ENCODE assay signal across 26 cellular contexts in the genomic region with DNA sequence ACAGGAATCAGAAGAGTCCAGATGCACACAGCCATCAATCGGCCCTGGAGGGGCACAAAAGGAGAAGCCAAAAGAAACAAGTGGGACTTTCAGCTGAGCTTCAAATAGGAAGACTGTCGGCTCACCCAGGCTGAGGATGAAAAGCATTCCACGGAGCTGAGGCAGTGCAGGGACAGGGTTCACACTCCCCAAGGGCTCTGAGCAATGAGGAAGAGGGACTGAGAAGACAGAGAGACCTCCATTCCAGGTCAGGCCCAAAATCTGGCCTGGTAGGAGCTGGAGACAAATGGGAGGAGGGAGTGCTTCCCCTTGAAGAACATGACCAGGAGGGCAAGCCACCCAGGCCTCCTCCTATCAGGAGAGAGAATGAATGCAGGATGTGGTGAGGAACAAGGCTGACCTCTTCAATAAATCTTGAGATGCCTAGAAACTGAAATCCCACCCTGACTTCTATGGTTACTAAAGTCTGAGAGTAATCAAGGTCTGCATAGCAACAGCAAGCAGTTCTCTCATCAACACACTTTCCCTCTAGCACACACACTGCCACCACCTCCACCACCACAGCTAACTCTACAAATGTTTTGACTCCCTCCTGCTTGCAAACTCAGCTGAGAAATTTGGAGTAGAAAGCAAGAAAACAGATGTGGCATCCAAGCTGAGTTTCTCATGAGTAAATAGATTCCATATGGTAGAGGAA.
DNase-seq lines count a peak whose midpoint lies in the region; TF ChIP-seq lines count a peak whose summit lies in the region.
"Had no signal": no experiment of that assay in that cellular context is flagged by ENCODE, and none has a peak within 500 bp of the region (broad histone marks: within the 10 kb centered on the region; RNA-seq: fewer than 3 reads in every experiment).

No MANE protein-coding gene starts in this region.

- peaks cover 2% of the 10 kb centered on the region for H3K4me1 ChIP-seq in mesenchymal stem cell (ENCODE audit: control insufficient read depth, insufficient read depth, low read depth, low read length)
- H3K4me1 ChIP-seq: gastroesophageal sphincter, upper lobe of right lung had no signal

- WGBS in mesenchymal stem cell = 49% methylated on average over 3 of the region's 3 CpGs

- H2AFZ ChIP-seq in mesenchymal stem cell (ENCODE audit: low read depth, low read length) = no peak overlapping the region

- H3K27ac Mint-ChIP-seq in chondrocyte (ENCODE audit: unreplicated experiment) = peak overlapping the region; percentile 69

- H3K23ac ChIP-seq in mesenchymal stem cell (ENCODE audit: low read length in 2 of 2) = no peak overlapping the region

- H3K14ac ChIP-seq in mesenchymal stem cell (ENCODE audit: low read length in 2 of 2) = peak overlapping the region in 1 of 2 experiments; percentile 37

- H3K4me1 Mint-ChIP-seq in chondrocyte (ENCODE audit: low read depth) = peaks cover 30% of the 10 kb centered on the region

- H2BK120ac ChIP-seq in mesenchymal stem cell (ENCODE audit: low read depth, low read length) = no peak overlapping the region

- H4K91ac ChIP-seq in mesenchymal stem cell (ENCODE audit: low read length) = no peak overlapping the region

- no peaks in the 10 kb centered on the region for H3K36me3 Mint-ChIP-seq in chondrocyte (ENCODE audit: low read depth)

- DNase-seq in AG04449 (ENCODE audit: low read depth, low spot score) = peak; percentile 76
- DNase-seq in GM03348 (ENCODE audit: low spot score) = peak; percentile 68
- DNase-seq in chondrocyte (ENCODE audit: low spot score) = no peak
- peak; percentile 73 for DNase-seq in mesenchymal stem cell
- no peak for DNase-seq in Kasumi-1 (lab: John Stamatoyannopoulos, UW)
- DNase-seq in NOMO-1 treated with dmso at 0.1 percent for 144 hours (lab: John Stamatoyannopoulos, UW; ENCODE audit: unreplicated experiment) = no peak
- no peak for DNase-seq in LoVo (ENCODE audit: low spot score)
- no peak for DNase-seq in activated CD4-positive, alpha-beta T cell treated with anti-CD3 and anti-CD28 coated beads, Interleukin-2, amount 50 U/mL, for 4 hours
- DNase-seq: 8988T; activated CD4-positive, CD25-positive, alpha-beta regulatory T cell treated with anti-CD3 and anti-CD28 coated beads, Interleukin-2, amount 50 U/mL, for 72 hours; activated naive CD4-positive, alpha-beta T cell treated with Interleukin-2 at 50 U/mL for 16 hours; activated T-cell treated with anti-CD3 and anti-CD28 coated beads, Interleukin-2, amount 50 U/mL, for 1 hour; central memory CD4-positive, alpha-beta T cell; mammary epithelial cell; NCI-H1092; NCI-H187 treated with DMSO at 0.1 percent for 48 hours; NCI-H226; NCI-H774; PC-3; right cardiac atrium; SHP77; stimulated activated CD4-positive, alpha-beta T cell treated with anti-CD3 and anti-CD28 coated beads, Interleukin-15, amount 100 ng/mL, for 24 hours; stimulated activated CD8-positive, alpha-beta memory T cell treated with anti-CD3 and anti-CD28 coated beads, Interleukin-4, amount 100 ng/mL, for 48 hours; upper lobe of right lung had no signal

- H4K8ac ChIP-seq in mesenchymal stem cell (ENCODE audit: low read length) = peak overlapping the region; percentile 27

- no peak overlapping the region for H2AK5ac ChIP-seq in mesenchymal stem cell (ENCODE audit: low read length, severe bottlenecking)

- no peaks in the 10 kb centered on the region for H3K79me1 ChIP-seq in mesenchymal stem cell (replicated peaks; ENCODE audit: low read length, poor library complexity, severe bottlenecking)

- TF ChIP-seq CTCF in AG04449 (IDR thresholded peaks at IDR 0.05; ENCODE audit: insufficient read depth, low read length, missing control alignments) = no peak
- no peak for TF ChIP-seq CTCF in chondrocyte (IDR thresholded peaks at IDR 0.05)

- peak overlapping the region; percentile 11 for H3K9ac ChIP-seq in mesenchymal stem cell (ENCODE audit: low read length)

- H3K4ac ChIP-seq in mesenchymal stem cell (ENCODE audit: low read depth in 1 of 2, low read length in 2 of 2) = no peak overlapping the region

- H3K27me3 Mint-ChIP-seq in chondrocyte (ENCODE audit: low read depth) = no peaks in the 10 kb centered on the region

- CTCF ChIA-PET in AG04449 (lab: Yijun Ruan, JAX) = interaction anchor here (0.9 to 1.6 kb wide), 2 partner anchors 83 to 402 kb away, joined by 3 to 7 read pairs; no protein-coding TSS in a partner anchor

- peak overlapping the region in 1 of 2 experiments; percentile 12 for H2BK12ac ChIP-seq in mesenchymal stem cell (ENCODE audit: low read length in 2 of 2)

- POLR2A ChIA-PET in AG04449 (lab: Yijun Ruan, JAX) = interaction anchor here (0.7 to 0.8 kb wide), 2 partner anchors 49 to 142 kb away, joined by 3 read pairs; no protein-coding TSS in a partner anchor

- peaks cover 4% of the 10 kb centered on the region for H3K9me3 Mint-ChIP-seq in chondrocyte (ENCODE audit: low read depth)

- no peak overlapping the region for H2BK5ac ChIP-seq in mesenchymal stem cell (ENCODE audit: low read depth, low read length, poor library complexity, severe bottlenecking)

- peak overlapping the region; percentile 1 to 5 for H3K18ac ChIP-seq in mesenchymal stem cell (ENCODE audit: low read depth in 1 of 2, low read length in 2 of 2)

- H3K4me3 ChIP-seq in AG04449 (ENCODE audit: low read depth, low read length) (no peak overlapping the region), mesenchymal stem cell (ENCODE audit: insufficient read depth in 1 of 2, low read depth in 1 of 2, low read length in 2 of 2) (no peak overlapping the region)
- H3K4me3 ChIP-seq: gastroesophageal sphincter, upper lobe of right lung had no signal

- H2BK15ac ChIP-seq in mesenchymal stem cell (ENCODE audit: low read depth, poor library complexity, severe bottlenecking) = no peak overlapping the region

- H3K27me3 ChIP-seq in mesenchymal stem cell (ENCODE audit: control insufficient read depth in 1 of 2, insufficient read depth in 1 of 2, low read length in 2 of 2) = peaks cover 3% of the 10 kb centered on the region in 2 experiments
- H3K27me3 ChIP-seq: gastroesophageal sphincter, upper lobe of right lung had no signal

- no peaks in the 10 kb centered on the region for H3K36me3 ChIP-seq in mesenchymal stem cell (ENCODE audit: control insufficient read depth in 1 of 2, insufficient read depth in 2 of 2, low read depth in 1 of 2, low read length in 2 of 2)
- H3K36me3 ChIP-seq: upper lobe of right lung had no signal

- no peak overlapping the region for H3K4me3 Mint-ChIP-seq in chondrocyte (ENCODE audit: unreplicated experiment)

- H3K4me2 ChIP-seq in mesenchymal stem cell (ENCODE audit: low read length, poor library complexity, severe bottlenecking) = no peak overlapping the region

- no peaks in the 10 kb centered on the region for H3K9me3 ChIP-seq in mesenchymal stem cell (ENCODE audit: control insufficient read depth, low read length)
- H3K9me3 ChIP-seq: gastroesophageal sphincter, upper lobe of right lung had no signal

- no peak overlapping the region for H3K27ac ChIP-seq in mesenchymal stem cell (ENCODE audit: low read length, poor library complexity, severe bottlenecking)
- H3K27ac ChIP-seq: epithelial cell of prostate, gastroesophageal sphincter, upper lobe of right lung had no signal

Comparison
In these comparisons a context has a peak if more than half of its experiments do, and no peak if none do; other contexts are left out.
1. DNase-seq: peak in AG04449 (single experiment), GM03348 (single experiment) and mesenchymal stem cell (single experiment); none in chondrocyte (single experiment), Kasumi-1 (0 of 2), NOMO-1 treated with dmso at 0.1 percent for 144 hours (single experiment), LoVo (single experiment) and activated CD4-positive, alpha-beta T cell treated with anti-CD3 and anti-CD28 coated beads, Interleukin-2, amount 50 U/mL, for 4 hours (0 of 2).